In the genomic region with DNA sequence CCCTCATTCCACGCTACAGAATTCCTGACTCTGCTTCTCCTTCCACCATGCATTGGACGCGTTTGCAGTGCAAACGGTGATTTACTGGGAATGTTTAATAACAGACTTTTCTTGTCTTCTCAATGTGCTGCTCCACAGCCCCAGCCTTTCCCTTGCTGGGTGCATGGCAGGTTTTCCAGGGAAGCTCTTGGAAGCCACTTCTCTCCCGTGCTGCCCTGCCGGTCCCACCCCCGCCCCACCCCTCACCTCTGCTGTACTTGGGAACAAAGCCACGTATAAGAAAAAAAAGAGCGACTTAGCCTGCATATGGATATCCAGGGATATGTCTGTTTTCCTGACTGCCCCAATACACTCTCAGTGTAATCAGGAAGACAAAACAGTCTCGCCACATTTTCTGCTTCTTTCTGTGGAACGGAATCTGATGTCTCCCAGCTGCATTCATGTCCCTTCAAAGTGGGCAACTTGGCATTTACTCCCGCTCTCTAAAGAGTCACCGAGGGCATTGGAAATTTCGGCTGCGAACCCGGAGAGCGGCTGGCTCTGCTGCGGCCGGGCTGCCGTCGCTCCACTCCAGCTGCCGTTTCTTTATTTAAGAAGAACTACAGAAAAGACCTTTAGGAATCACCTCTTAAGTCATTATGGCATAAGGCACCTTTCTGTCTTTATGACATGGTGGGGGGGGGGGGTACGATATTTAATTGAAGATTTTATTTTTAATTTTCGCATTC, we compare ENCODE assay signal across 2 cellular contexts.
TF ChIP-seq lines count a peak whose summit lies in the region.

No MANE protein-coding gene starts in this region.

TF ChIP-seq in H1, 55 proteins besides CTCF, POLR2A, EP300 and RAD21:
- TF ChIP-seq HDAC2 (IDR thresholded peaks at IDR 0.05; ENCODE audit: borderline replicate concordance in 1 of 2, low read depth in 2 of 2, low read length in 2 of 2), result no peak
- TF ChIP-seq CHD2 (IDR thresholded peaks at IDR 0.05; ENCODE audit: low read length), result no peak
- TF ChIP-seq HDAC6 (IDR thresholded peaks at IDR 0.05; ENCODE audit: low read depth, low read length), result no peak
- no peak for TF ChIP-seq TCF12 (IDR thresholded peaks at IDR 0.05; ENCODE audit: low read depth, low read length)
- no peak for TF ChIP-seq BCL11A (IDR thresholded peaks at IDR 0.05; ENCODE audit: low read depth in 2 of 2, low read length in 2 of 2)
- TF ChIP-seq, protein P1, sequence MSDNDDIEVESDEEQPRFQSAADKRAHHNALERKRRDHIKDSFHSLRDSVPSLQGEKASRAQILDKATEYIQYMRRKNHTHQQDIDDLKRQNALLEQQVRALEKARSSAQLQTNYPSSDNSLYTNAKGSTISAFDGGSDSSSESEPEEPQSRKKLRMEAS (IDR thresholded peaks at IDR 0.05), result no peak
- no peak for TF ChIP-seq NRF1 (IDR thresholded peaks at IDR 0.05; ENCODE audit: low read depth, low read length)
- TF ChIP-seq JUN (IDR thresholded peaks at IDR 0.05; ENCODE audit: low read depth, low read length), result no peak
- no peak for TF ChIP-seq KDM4A (IDR thresholded peaks at IDR 0.05; ENCODE audit: low read depth, low read length, severe bottlenecking)
- no peak for TF ChIP-seq SP2 (IDR thresholded peaks at IDR 0.05; ENCODE audit: low read length)
- no peak for TF ChIP-seq RNF2 (IDR thresholded peaks at IDR 0.05; ENCODE audit: borderline replicate concordance, low read depth, low read length, missing control alignments, poor library complexity, severe bottlenecking)
- no peak for TF ChIP-seq SAP30 (IDR thresholded peaks at IDR 0.05; ENCODE audit: insufficient read depth, insufficient replicate concordance, low read length)
- TF ChIP-seq CBX8 (IDR thresholded peaks at IDR 0.05; ENCODE audit: borderline replicate concordance, low read depth, low read length), result no peak
- TF ChIP-seq TEAD4 (IDR thresholded peaks at IDR 0.05; ENCODE audit: low read depth, low read length), result no peak
- TF ChIP-seq, protein P2, sequence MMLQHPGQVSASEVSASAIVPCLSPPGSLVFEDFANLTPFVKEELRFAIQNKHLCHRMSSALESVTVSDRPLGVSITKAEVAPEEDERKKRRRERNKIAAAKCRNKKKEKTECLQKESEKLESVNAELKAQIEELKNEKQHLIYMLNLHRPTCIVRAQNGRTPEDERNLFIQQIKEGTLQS (IDR thresholded peaks at IDR 0.05; ENCODE audit: insufficient read depth, low read depth, low read length), result no peak
- no peak for TF ChIP-seq TAF7 (optimal IDR thresholded peaks at IDR 0.05; ENCODE audit: borderline replicate concordance, low read depth, low read length)
- no peak for TF ChIP-seq CBX5 (IDR thresholded peaks at IDR 0.05; ENCODE audit: low read depth, low read length)
- no peak for TF ChIP-seq RBBP5 (IDR thresholded peaks at IDR 0.05; ENCODE audit: borderline replicate concordance, low read depth, low read length)

TF ChIP-seq in SK-N-SH treated with all-trans-retinoic acid at 6 μM for 48 hours, 23 proteins besides CTCF, POLR2A, EP300 and RAD21:
- TF ChIP-seq SNAI2 (CRISPR knock-in tag; IDR thresholded peaks at IDR 0.05) (no peak), ZFP3 (CRISPR knock-in tag; IDR thresholded peaks at IDR 0.05) (no peak), OSR1 (CRISPR knock-in tag; IDR thresholded peaks at IDR 0.05) (no peak), ZNF565 (CRISPR knock-in tag; conservative IDR thresholded peaks at IDR 0.05; ENCODE audit: low read depth) (no peak), ZNF8 (CRISPR knock-in tag; IDR thresholded peaks at IDR 0.05) (no peak), PATZ1 (CRISPR knock-in tag; IDR thresholded peaks at IDR 0.05; ENCODE audit: borderline replicate concordance) (no peak), TSHZ2 (CRISPR knock-in tag; IDR thresholded peaks at IDR 0.05) (no peak), TOX (CRISPR knock-in tag; IDR thresholded peaks at IDR 0.05; ENCODE audit: borderline replicate concordance) (no peak), ESRRG (CRISPR knock-in tag; IDR thresholded peaks at IDR 0.05) (no peak), ARNTL (CRISPR knock-in tag; IDR thresholded peaks at IDR 0.05; ENCODE audit: borderline replicate concordance, low read depth) (no peak), TCF4 (CRISPR knock-in tag; IDR thresholded peaks at IDR 0.05; ENCODE audit: borderline replicate concordance) (no peak), BACH2 (CRISPR knock-in tag; IDR thresholded peaks at IDR 0.05; ENCODE audit: borderline replicate concordance) (no peak), ISL1 (CRISPR knock-in tag; IDR thresholded peaks at IDR 0.05) (no peak)
- TF ChIP-seq, protein P3, sequence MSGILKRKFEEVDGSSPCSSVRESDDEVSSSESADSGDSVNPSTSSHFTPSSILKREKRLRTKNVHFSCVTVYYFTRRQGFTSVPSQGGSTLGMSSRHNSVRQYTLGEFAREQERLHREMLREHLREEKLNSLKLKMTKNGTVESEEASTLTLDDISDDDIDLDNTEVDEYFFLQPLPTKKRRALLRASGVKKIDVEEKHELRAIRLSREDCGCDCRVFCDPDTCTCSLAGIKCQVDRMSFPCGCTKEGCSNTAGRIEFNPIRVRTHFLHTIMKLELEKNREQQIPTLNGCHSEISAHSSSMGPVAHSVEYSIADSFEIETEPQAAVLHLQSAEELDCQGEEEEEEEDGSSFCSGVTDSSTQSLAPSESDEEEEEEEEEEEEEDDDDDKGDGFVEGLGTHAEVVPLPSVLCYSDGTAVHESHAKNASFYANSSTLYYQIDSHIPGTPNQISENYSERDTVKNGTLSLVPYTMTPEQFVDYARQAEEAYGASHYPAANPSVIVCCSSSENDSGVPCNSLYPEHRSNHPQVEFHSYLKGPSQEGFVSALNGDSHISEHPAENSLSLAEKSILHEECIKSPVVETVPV (CRISPR knock-in tag; IDR thresholded peaks at IDR 0.05), result no peak
